Comparison of ENCODE assay signal across 8 cellular contexts in genomic region chr9:95461448-95462381, GRCh38. TPM values are rescaled to one million over a fixed set of nuclear protein-coding genes. Genes with fewer than 3 reads are reported as not detected.
DNase-seq lines count a peak whose midpoint lies in the region; ATAC-seq and TF ChIP-seq lines count a peak whose summit lies in the region.

No MANE protein-coding gene starts in this region.

- H3K4me1 ChIP-seq in SJCRH30 (peaks cover 49% of the 10 kb centered on the region), fibroblast of lung (ENCODE audit: control insufficient read depth, extremely low read depth, insufficient read depth, low read length) (peaks cover 26% of the 10 kb centered on the region), spleen (peaks cover 13 to 34% (median 23%) of the 10 kb centered on the region in 6 donors)

- peak overlapping the region; percentile 63 for H3K4me3 Mint-ChIP-seq in T-helper 1 cell treated with Interleukin-12 subunit alpha and Interleukin-12 subunit beta and Interleukin-4 antibody, amounts not matched to agents 30 μg/mL and 1 μg/mL, for 36 hours

- no peak for TF ChIP-seq CTCF in fibroblast of lung (conservative IDR thresholded peaks at IDR 0.05 in 1 of 2, IDR thresholded peaks at IDR 0.05 in 1 of 2; ENCODE audit: low read depth in 1 of 2, low read length in 2 of 2)
- TF ChIP-seq CTCF in spleen (IDR thresholded peaks at IDR 0.05 in 8 of 11, conservative IDR thresholded peaks at IDR 0.05 in 3 of 11): no peak

- intact Hi-C loops in spleen (cut with DNase I; ENCODE audit: low total_unique reads): no loop called here

- H3K36me3 Mint-ChIP-seq in T-helper 1 cell treated with Interleukin-12 subunit alpha and Interleukin-12 subunit beta and Interleukin-4 antibody, amounts not matched to agents 30 μg/mL and 1 μg/mL, for 36 hours (ENCODE audit: low read depth): peaks cover 15% of the 10 kb centered on the region

- H3K27ac ChIP-seq in SJCRH30 (peak overlapping the region; percentile 84), fibroblast of lung (ENCODE audit: insufficient read depth, low read length) (peak overlapping the region; percentile 65), spleen (peak overlapping the region in 6 of 8 donors; percentile 13 to 71 (median 58))

- H3K4me3 ChIP-seq in SJCRH30 (peak overlapping the region; percentile 16; the same call in 1 of the 2 replicates), fibroblast of lung (replicated peaks in 1 of 4; ENCODE audit: control extremely low read depth in 1 of 4, insufficient read depth in 1 of 4, low read depth in 3 of 4, low read length in 4 of 4) (peak overlapping the region in 2 of 4 experiments; percentile 27 to 39), spleen (peak overlapping the region in 3 of 8 donors; percentile 21 to 58 (median 33))

- H3K79me2 ChIP-seq in fibroblast of lung (ENCODE audit: control insufficient read depth, insufficient read depth, low read length): no peaks in the 10 kb centered on the region

- H3K9me3 Mint-ChIP-seq in T-helper 1 cell treated with Interleukin-12 subunit alpha and Interleukin-12 subunit beta and Interleukin-4 antibody, amounts not matched to agents 30 μg/mL and 1 μg/mL, for 36 hours: no peaks in the 10 kb centered on the region

- ATAC-seq in HG02852 (IDR thresholded peaks at IDR 0.05; ENCODE audit: unreplicated experiment): no peak

- peaks cover 33% of the 10 kb centered on the region for H3K4me1 Mint-ChIP-seq in T-helper 1 cell treated with Interleukin-12 subunit alpha and Interleukin-12 subunit beta and Interleukin-4 antibody, amounts not matched to agents 30 μg/mL and 1 μg/mL, for 36 hours (ENCODE audit: low read depth)

- H3K9me3 ChIP-seq in SJCRH30 (replicated peaks) (no peaks in the 10 kb centered on the region), fibroblast of lung (ENCODE audit: control insufficient read depth, insufficient read depth, low read depth, low read length) (no peaks in the 10 kb centered on the region), spleen (no peaks in the 10 kb centered on the region)

- no peak overlapping the region for H3K27ac Mint-ChIP-seq in T-helper 1 cell treated with Interleukin-12 subunit alpha and Interleukin-12 subunit beta and Interleukin-4 antibody, amounts not matched to agents 30 μg/mL and 1 μg/mL, for 36 hours

- peaks cover 62% of the 10 kb centered on the region for H3K27me3 Mint-ChIP-seq in T-helper 1 cell treated with Interleukin-12 subunit alpha and Interleukin-12 subunit beta and Interleukin-4 antibody, amounts not matched to agents 30 μg/mL and 1 μg/mL, for 36 hours (ENCODE audit: low read depth)

- no peak for DNase-seq in T-helper 1 cell
- DNase-seq in SJCRH30: peak in 1 of 2 experiments; percentile 14
- no peak for DNase-seq in fibroblast of lung (ENCODE audit: low read depth in 2 of 2)
- no peak for DNase-seq in spleen
- no peak for DNase-seq in stimulated activated CD8-positive, alpha-beta memory T cell treated with anti-CD3 and anti-CD28 coated beads, Interleukin-4, amount 100 ng/mL, for 48 hours
- DNase-seq in NCI-H2171 (lab: John Stamatoyannopoulos, UW): no peak

- H3K9ac ChIP-seq in fibroblast of lung (ENCODE audit: insufficient read depth, low read length): no peak overlapping the region

- H3K27me3 ChIP-seq in SJCRH30 (no peaks in the 10 kb centered on the region), fibroblast of lung (ENCODE audit: control insufficient read depth, insufficient read depth, low read length) (no peaks in the 10 kb centered on the region), spleen (replicated peaks in 1 of 7) (peaks cover 0 to 65% (median 0%) of the 10 kb centered on the region in 7 donors)

- 59 to 67% (median 64%) methylated on average over 23 to 24 of the region's 24 CpGs for WGBS in spleen, 5 donors

- H3K36me3 ChIP-seq in SJCRH30: peaks cover 64% of the 10 kb centered on the region
- peaks cover 3% of the 10 kb centered on the region for H3K36me3 ChIP-seq in fibroblast of lung (ENCODE audit: control insufficient read depth, insufficient read depth, low read length)
- peaks cover 0 to 66% (median 9%) of the 10 kb centered on the region in 6 donors for H3K36me3 ChIP-seq in spleen

- no peak for TF ChIP-seq POLR2A in spleen (IDR thresholded peaks at IDR 0.05)

- H3K4me2 ChIP-seq in fibroblast of lung (ENCODE audit: extremely low read depth, insufficient read depth, low read length): peak overlapping the region; percentile 91

- H4K20me1 ChIP-seq in fibroblast of lung (ENCODE audit: control insufficient read depth, extremely low read depth, insufficient read depth, low read length): no peaks in the 10 kb centered on the region

- no peak overlapping the region for H2AFZ ChIP-seq in fibroblast of lung (ENCODE audit: low read length)

RNA-seq across cellular contexts. Expression of gene PTCH1, which starts 55.1 kb away (rescaled TPM):
- 35.2 and 39.2 TPM in 2 replicates for total RNA-seq in SJCRH30 (2014; rRNA removed; shearing (Covaris generic))
- total RNA-seq in fibroblast of lung (18.0 and 20.1 TPM in 2 replicates), spleen (10 to 100 TPM; 10.8 to 32.1 (median 12.4) TPM)
- polyA plus RNA-seq in fibroblast of lung (3.2 and 3.3 TPM in 2 replicates), spleen (1 to 10 TPM in 2 of 3 donors, under 1 TPM in 1; 0.70 to 2.1 (median 1.5) TPM)
- polyA plus RNA-seq in fibroblast of lung (2012): 4.5 and 6.5 TPM in 2 replicates
- 15.9 and 22.9 TPM in 2 replicates for polyA minus RNA-seq in fibroblast of lung (ENCODE audit: low replicate concordance)
